ENCODE assay signal across 24 cellular contexts in genomic region chr4:3679851-3680311, GRCh38.
A peak's percentile ranks its signal among the peaks of the same experiment; 100 is the strongest.
DNase-seq lines count a peak whose midpoint lies in the region; ATAC-seq and TF ChIP-seq lines count a peak whose summit lies in the region.
"Had no signal": no experiment of that assay in that cellular context is flagged by ENCODE, and none has a peak within 500 bp of the region (broad histone marks: within the 10 kb centered on the region; RNA-seq: fewer than 3 reads in every experiment).

No MANE protein-coding gene starts in this region.

- H3K36me3 ChIP-seq in BLaER1: no peaks in the 10 kb centered on the region
- no peaks in the 10 kb centered on the region for H3K36me3 ChIP-seq in SJCRH30
- no peaks in the 10 kb centered on the region for H3K36me3 ChIP-seq in lower lobe of right lung
- no peaks in the 10 kb centered on the region for H3K36me3 ChIP-seq in effector memory CD4-positive, alpha-beta T cell (ENCODE audit: control insufficient read depth, insufficient read depth, low read length)
- H3K36me3 ChIP-seq: heart right ventricle, upper lobe of left lung had no signal

- H3K27ac Mint-ChIP-seq in CD14-positive monocyte: no peak overlapping the region
- H3K27ac Mint-ChIP-seq: activated CD4-positive, alpha-beta T cell treated with anti-CD3 and anti-CD28 coated beads for 36 hours; T-helper 17 cell had no signal

- H3K27me3 ChIP-seq in BLaER1 (no peaks in the 10 kb centered on the region), SJCRH30 (peaks cover 11% of the 10 kb centered on the region), lower lobe of right lung (ENCODE audit: low read depth) (peaks cover 15% of the 10 kb centered on the region)
- H3K27me3 ChIP-seq in effector memory CD4-positive, alpha-beta T cell (replicated peaks; ENCODE audit: control insufficient read depth, insufficient read depth, low read length, poor library complexity, severe bottlenecking): no peaks in the 10 kb centered on the region
- H3K27me3 ChIP-seq: body of pancreas, upper lobe of left lung had no signal

- H3K4me3 Mint-ChIP-seq in CD14-positive monocyte: no peak overlapping the region
- H3K4me3 Mint-ChIP-seq: activated CD4-positive, alpha-beta T cell treated with anti-CD3 and anti-CD28 coated beads for 36 hours; activated T-cell treated with anti-CD3 and anti-CD28 coated beads, Interleukin-2, amount 50 U/mL, for 4 hours; T-helper 17 cell had no signal

- no peaks in the 10 kb centered on the region for H4K20me1 ChIP-seq in BLaER1

- no peak overlapping the region for H3K9ac ChIP-seq in BLaER1
- H3K9ac ChIP-seq: SK-N-SH had no signal

- H3K36me3 Mint-ChIP-seq in CD14-positive monocyte: no peaks in the 10 kb centered on the region

- H3K27ac ChIP-seq in BLaER1 (no peak overlapping the region), SJCRH30 (no peak overlapping the region), lower lobe of right lung (no peak overlapping the region)
- no peak overlapping the region for H3K27ac ChIP-seq in effector memory CD4-positive, alpha-beta T cell (ENCODE audit: insufficient read depth, low read length, poor library complexity, severe bottlenecking)
- H3K27ac ChIP-seq: body of pancreas, heart right ventricle, upper lobe of left lung had no signal

- H3K27me3 Mint-ChIP-seq in CD14-positive monocyte (ENCODE audit: low read depth in 3 of 3): peaks cover 3 to 18% (median 10%) of the 10 kb centered on the region in 3 donors

- peak overlapping the region; percentile 73 for H3K4me2 ChIP-seq in BLaER1
- H3K4me2 ChIP-seq: SK-N-SH had no signal

- H3K9me3 ChIP-seq in BLaER1: no peaks in the 10 kb centered on the region
- no peaks in the 10 kb centered on the region for H3K9me3 ChIP-seq in SJCRH30 (replicated peaks)
- no peaks in the 10 kb centered on the region for H3K9me3 ChIP-seq in lower lobe of right lung
- no peaks in the 10 kb centered on the region for H3K9me3 ChIP-seq in effector memory CD4-positive, alpha-beta T cell (ENCODE audit: control insufficient read depth, low read length)
- H3K9me3 ChIP-seq: body of pancreas, Caco-2, heart right ventricle, SK-N-SH, upper lobe of left lung had no signal

- ATAC-seq in lower lobe of right lung: no peak
- ATAC-seq: activated CD4-positive, alpha-beta T cell treated with anti-CD3 and anti-CD28 coated beads for 36 hours; activated T-cell treated with anti-CD3 and anti-CD28 coated beads, Interleukin-2, amount 50 U/mL, for 4 hours; body of pancreas; heart right ventricle; left lobe of liver; T-helper 17 cell had no signal

- peak; percentile 28 for DNase-seq in CD14-positive monocyte (ENCODE audit: low spot score)
- peak; percentile 63 to 66 for DNase-seq in SJCRH30
- DNase-seq in lower lobe of right lung: peak; percentile 48
- no peak for DNase-seq in activated CD4-positive, alpha-beta T cell treated with anti-CD3 and anti-CD28 coated beads for 48 hours
- no peak for DNase-seq in HPDE6-E6E7 (ENCODE audit: extremely low spot score)
- DNase-seq in NCI-H446 (lab: John Stamatoyannopoulos, UW): no peak
- DNase-seq in effector memory CD4-positive, alpha-beta T cell: no peak
- DNase-seq: activated CD4-positive, alpha-beta T cell treated with anti-CD3 and anti-CD28 coated beads for 36 hours; activated T-cell treated with anti-CD3 and anti-CD28 coated beads, Interleukin-2, amount 50 U/mL, for 4 hours; Caco-2; EL; erythroblast; heart right ventricle; IMR-90; midbrain; NCI-H1105 treated with DMSO at 0.1 percent for 48 hours; NCI-H2029 treated with DMSO at 0.1 percent for 48 hours; SK-N-SH; stimulated activated CD8-positive, alpha-beta memory T cell treated with anti-CD3 and anti-CD28 coated beads, Interleukin-4, amount 100 ng/mL, for 48 hours; T-helper 17 cell had no signal

- intact Hi-C loops in CD14-positive monocyte (cut with micrococcal nuclease) (no loop called here), lower lobe of right lung (cut with DNase I) (no loop called here)

- H3K4me3 ChIP-seq in BLaER1: no peak overlapping the region
- peak overlapping the region; percentile 30 for H3K4me3 ChIP-seq in SJCRH30
- H3K4me3 ChIP-seq in lower lobe of right lung: no peak overlapping the region
- no peak overlapping the region for H3K4me3 ChIP-seq in effector memory CD4-positive, alpha-beta T cell (ENCODE audit: insufficient read depth, low read depth, low read length, poor library complexity, severe bottlenecking)
- H3K4me3 ChIP-seq: body of pancreas, heart right ventricle, upper lobe of left lung had no signal

- peaks cover 4% of the 10 kb centered on the region for H3K4me1 Mint-ChIP-seq in CD14-positive monocyte
- H3K4me1 Mint-ChIP-seq: activated CD4-positive, alpha-beta T cell treated with anti-CD3 and anti-CD28 coated beads for 36 hours had no signal

- no peak for TF ChIP-seq CTCF in CD14-positive monocyte (IDR thresholded peaks at IDR 0.05)
- TF ChIP-seq CTCF in lower lobe of right lung (IDR thresholded peaks at IDR 0.05): no peak

- H3K4me1 ChIP-seq in BLaER1: peaks cover 55% of the 10 kb centered on the region
- H3K4me1 ChIP-seq in SJCRH30: no peaks in the 10 kb centered on the region
- H3K4me1 ChIP-seq in lower lobe of right lung: no peaks in the 10 kb centered on the region
- no peaks in the 10 kb centered on the region for H3K4me1 ChIP-seq in effector memory CD4-positive, alpha-beta T cell (ENCODE audit: control insufficient read depth, insufficient read depth, low read length, poor library complexity, severe bottlenecking)
- H3K4me1 ChIP-seq: body of pancreas, Caco-2, heart right ventricle had no signal

- peaks cover 0 to 4% (median 0%) of the 10 kb centered on the region in 7 donors for H3K9me3 Mint-ChIP-seq in CD14-positive monocyte
- H3K9me3 Mint-ChIP-seq: activated T-cell treated with anti-CD3 and anti-CD28 coated beads, Interleukin-2, amount 50 U/mL, for 4 hours had no signal

Comparison
In these comparisons a context has a peak if more than half of its experiments do, and no peak if none do; other contexts are left out.
1. DNase-seq: peak in CD14-positive monocyte (single experiment), SJCRH30 (2 of 2) and lower lobe of right lung (single experiment); none in activated CD4-positive, alpha-beta T cell treated with anti-CD3 and anti-CD28 coated beads for 48 hours (single experiment), HPDE6-E6E7 (single experiment), NCI-H446 (0 of 2) and effector memory CD4-positive, alpha-beta T cell (0 of 3).